In the genomic region with DNA sequence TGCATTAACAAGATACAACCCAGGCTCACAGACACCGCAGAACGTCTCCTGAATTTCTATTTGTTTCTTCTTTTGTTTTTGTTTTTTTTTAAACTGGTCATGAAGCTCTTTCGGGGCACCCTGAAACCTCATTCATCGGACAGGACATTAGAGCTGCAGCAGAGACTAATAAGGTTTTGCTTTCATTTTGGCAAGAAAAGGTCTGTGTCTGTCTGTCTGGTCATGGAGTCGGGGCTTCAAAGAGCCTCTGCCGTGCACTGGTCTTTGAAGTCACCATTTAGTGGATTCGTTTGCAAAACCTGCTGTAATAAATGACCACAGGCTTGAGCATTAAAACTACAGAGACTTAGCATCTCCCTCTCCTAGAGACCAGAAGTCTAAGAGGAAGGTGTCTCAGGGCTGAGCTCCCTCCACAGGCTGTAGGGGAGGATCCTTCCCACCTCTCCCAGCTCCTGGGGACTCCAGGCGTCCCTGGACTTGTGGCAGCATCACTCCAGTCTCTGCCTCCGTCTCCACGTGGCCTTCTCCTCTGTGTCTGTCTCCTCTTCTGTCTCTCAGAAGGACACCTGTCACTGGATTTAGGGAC, we compare ENCODE assay signal across 16 cellular contexts.
DNase-seq lines count a peak whose midpoint lies in the region; ATAC-seq and TF ChIP-seq lines count a peak whose summit lies in the region.
"Had no signal": no experiment of that assay in that cellular context is flagged by ENCODE, and none has a peak within 500 bp of the region (broad histone marks: within the 10 kb centered on the region; RNA-seq: fewer than 3 reads in every experiment).

No MANE protein-coding gene starts in this region.

- peak; percentile 82 for ATAC-seq in HG02763 (IDR thresholded peaks at IDR 0.05; ENCODE audit: unreplicated experiment)
- ATAC-seq in activated naive CD8-positive, alpha-beta T cell treated with anti-CD3 and anti-CD28 coated beads, Interleukin-2, amount 10 ng/mL, durations not matched to agents 7 days and 5 days (ENCODE audit: low read depth), result no peak
- ATAC-seq: right lobe of liver; stimulated activated memory B cell treated with anti-CD40 and anti-IgM and Interleukin-4, amounts not matched to agents 10 μg/mL and 1 μg/mL and 100 μg/mL, for 72 hours had no signal

- H3K27ac Mint-ChIP-seq in activated naive CD4-positive, alpha-beta T cell treated with anti-CD3 and anti-CD28 coated beads, Interleukin-2, amount 10 ng/mL, durations not matched to agents 7 days and 5 days, result peak overlapping the region; percentile 68
- H3K27ac Mint-ChIP-seq in activated naive CD4-positive, alpha-beta T cell treated with anti-CD3 and anti-CD28 coated beads for 36 hours, result no peak overlapping the region
- H3K27ac Mint-ChIP-seq in activated naive CD8-positive, alpha-beta T cell treated with anti-CD3 and anti-CD28 coated beads, Interleukin-2, amount 10 ng/mL, durations not matched to agents 7 days and 5 days, result no peak overlapping the region
- no peak overlapping the region for H3K27ac Mint-ChIP-seq in type B pancreatic cell
- H3K27ac Mint-ChIP-seq in glutamatergic neuron (ENCODE audit: unreplicated experiment), result no peak overlapping the region
- H3K27ac Mint-ChIP-seq: activated CD4-positive, alpha-beta memory T cell treated with anti-CD3 and anti-CD28 coated beads, Interleukin-2, amount 10 ng/mL, durations not matched to agents 7 days and 5 days; stimulated activated memory B cell treated with anti-CD40 and anti-IgM and Interleukin-4, amounts not matched to agents 10 μg/mL and 1 μg/mL and 100 μg/mL, for 72 hours had no signal

- H3K27me3 Mint-ChIP-seq in activated naive CD4-positive, alpha-beta T cell treated with anti-CD3 and anti-CD28 coated beads, Interleukin-2, amount 10 ng/mL, durations not matched to agents 7 days and 5 days, result no peaks in the 10 kb centered on the region
- peaks cover 1% of the 10 kb centered on the region for H3K27me3 Mint-ChIP-seq in activated naive CD4-positive, alpha-beta T cell treated with anti-CD3 and anti-CD28 coated beads for 36 hours (ENCODE audit: low read depth)
- H3K27me3 Mint-ChIP-seq in activated naive CD8-positive, alpha-beta T cell treated with anti-CD3 and anti-CD28 coated beads, Interleukin-2, amount 10 ng/mL, durations not matched to agents 7 days and 5 days, result peaks cover 5% of the 10 kb centered on the region
- H3K27me3 Mint-ChIP-seq in type B pancreatic cell (peaks cover 22% of the 10 kb centered on the region), glutamatergic neuron (ENCODE audit: unreplicated experiment) (no peaks in the 10 kb centered on the region)
- H3K27me3 Mint-ChIP-seq: activated CD4-positive, alpha-beta memory T cell treated with anti-CD3 and anti-CD28 coated beads, Interleukin-2, amount 10 ng/mL, durations not matched to agents 7 days and 5 days; stimulated activated memory B cell treated with anti-CD40 and anti-IgM and Interleukin-4, amounts not matched to agents 10 μg/mL and 1 μg/mL and 100 μg/mL, for 72 hours had no signal

- H3K9me3 Mint-ChIP-seq in activated naive CD4-positive, alpha-beta T cell treated with anti-CD3 and anti-CD28 coated beads, Interleukin-2, amount 10 ng/mL, durations not matched to agents 7 days and 5 days, result no peaks in the 10 kb centered on the region
- H3K9me3 Mint-ChIP-seq in activated naive CD4-positive, alpha-beta T cell treated with anti-CD3 and anti-CD28 coated beads for 36 hours, result no peaks in the 10 kb centered on the region
- H3K9me3 Mint-ChIP-seq in activated naive CD8-positive, alpha-beta T cell treated with anti-CD3 and anti-CD28 coated beads, Interleukin-2, amount 10 ng/mL, durations not matched to agents 7 days and 5 days, result no peaks in the 10 kb centered on the region
- H3K9me3 Mint-ChIP-seq in type B pancreatic cell (no peaks in the 10 kb centered on the region), glutamatergic neuron (ENCODE audit: unreplicated experiment) (peaks cover 2% of the 10 kb centered on the region)
- H3K9me3 Mint-ChIP-seq: IgD-negative memory B cell; stimulated activated memory B cell treated with anti-CD40 and anti-IgM and Interleukin-4, amounts not matched to agents 10 μg/mL and 1 μg/mL and 100 μg/mL, for 72 hours had no signal

- POLR2A ChIA-PET in activated naive CD8-positive, alpha-beta T cell treated with anti-CD3 and anti-CD28 coated beads, Interleukin-2, amount 10 ng/mL, durations not matched to agents 7 days and 5 days (lab: Charles Lee), result no interaction called here

- TF ChIP-seq CTCF in type B pancreatic cell (conservative IDR thresholded peaks at IDR 0.05) (no peak), glutamatergic neuron (IDR thresholded peaks at IDR 0.05; ENCODE audit: partially characterized antibody, unreplicated experiment) (no peak)

- intact Hi-C loops in activated naive CD4-positive, alpha-beta T cell treated with anti-CD3 and anti-CD28 coated beads for 36 hours (cut with micrococcal nuclease), result no loop called here

- peaks cover 3% of the 10 kb centered on the region for H3K4me1 Mint-ChIP-seq in activated naive CD4-positive, alpha-beta T cell treated with anti-CD3 and anti-CD28 coated beads, Interleukin-2, amount 10 ng/mL, durations not matched to agents 7 days and 5 days
- no peaks in the 10 kb centered on the region for H3K4me1 Mint-ChIP-seq in activated naive CD4-positive, alpha-beta T cell treated with anti-CD3 and anti-CD28 coated beads for 36 hours (ENCODE audit: low read depth)
- H3K4me1 Mint-ChIP-seq in activated naive CD8-positive, alpha-beta T cell treated with anti-CD3 and anti-CD28 coated beads, Interleukin-2, amount 10 ng/mL, durations not matched to agents 7 days and 5 days, result peaks cover 2% of the 10 kb centered on the region
- H3K4me1 Mint-ChIP-seq in type B pancreatic cell (ENCODE audit: unreplicated experiment) (peaks cover 5% of the 10 kb centered on the region), glutamatergic neuron (ENCODE audit: low read depth, unreplicated experiment) (peaks cover 3% of the 10 kb centered on the region)
- H3K4me1 Mint-ChIP-seq: activated CD4-positive, alpha-beta memory T cell treated with anti-CD3 and anti-CD28 coated beads, Interleukin-2, amount 10 ng/mL, durations not matched to agents 7 days and 5 days; IgD-negative memory B cell had no signal

- CTCF ChIA-PET in activated naive CD4-positive, alpha-beta T cell treated with anti-CD3 and anti-CD28 coated beads, Interleukin-2, amount 10 ng/mL, durations not matched to agents 7 days and 5 days (lab: Charles Lee), result no interaction called here
- CTCF ChIA-PET in activated naive CD4-positive, alpha-beta T cell treated with anti-CD3 and anti-CD28 coated beads for 36 hours (lab: Charles Lee), result no interaction called here

- no peak for DNase-seq in activated naive CD4-positive, alpha-beta T cell treated with anti-CD3 and anti-CD28 coated beads, Interleukin-2, amount 10 ng/mL, durations not matched to agents 7 days and 5 days
- no peak for DNase-seq in activated naive CD4-positive, alpha-beta T cell treated with anti-CD3 and anti-CD28 coated beads for 36 hours
- no peak for DNase-seq in activated naive CD8-positive, alpha-beta T cell treated with anti-CD3 and anti-CD28 coated beads, Interleukin-2, amount 10 ng/mL, durations not matched to agents 7 days and 5 days
- DNase-seq in type B pancreatic cell (ENCODE audit: extremely low spot score, unreplicated experiment), result peak; percentile 40
- no peak for DNase-seq in NCI-H82 treated with DMSO at 0.1 percent for 48 hours (lab: John Stamatoyannopoulos, UW; ENCODE audit: unreplicated experiment)
- DNase-seq in glutamatergic neuron, result no peak
- DNase-seq in stimulated activated CD4-positive, alpha-beta T cell treated with anti-CD3 and anti-CD28 coated beads, Interleukin-12 subunit alpha, Interleukin-12 subunit beta, amount 100 ng/mL, for 4 hours, result no peak
- DNase-seq: activated CD4-positive, alpha-beta memory T cell treated with anti-CD3 and anti-CD28 coated beads, Interleukin-2, amount 10 ng/mL, durations not matched to agents 7 days and 5 days; activated naive CD4-positive, alpha-beta T cell; effector CD8-positive, alpha-beta T cell; NCI-H1092 treated with DMSO at 0.1 percent for 48 hours; SHP77 treated with DMSO at 0.1 percent for 48 hours had no signal

- H3K4me3 Mint-ChIP-seq in activated naive CD4-positive, alpha-beta T cell treated with anti-CD3 and anti-CD28 coated beads, Interleukin-2, amount 10 ng/mL, durations not matched to agents 7 days and 5 days, result no peak overlapping the region
- no peak overlapping the region for H3K4me3 Mint-ChIP-seq in activated naive CD4-positive, alpha-beta T cell treated with anti-CD3 and anti-CD28 coated beads for 36 hours
- peak overlapping the region; percentile 28 for H3K4me3 Mint-ChIP-seq in activated naive CD8-positive, alpha-beta T cell treated with anti-CD3 and anti-CD28 coated beads, Interleukin-2, amount 10 ng/mL, durations not matched to agents 7 days and 5 days
- H3K4me3 Mint-ChIP-seq in type B pancreatic cell (no peak overlapping the region), glutamatergic neuron (ENCODE audit: unreplicated experiment) (no peak overlapping the region)
- H3K4me3 Mint-ChIP-seq: activated CD4-positive, alpha-beta memory T cell treated with anti-CD3 and anti-CD28 coated beads, Interleukin-2, amount 10 ng/mL, durations not matched to agents 7 days and 5 days; stimulated activated memory B cell treated with anti-CD40 and anti-IgM and Interleukin-4, amounts not matched to agents 10 μg/mL and 1 μg/mL and 100 μg/mL, for 72 hours had no signal

- no peaks in the 10 kb centered on the region for H3K36me3 Mint-ChIP-seq in activated naive CD4-positive, alpha-beta T cell treated with anti-CD3 and anti-CD28 coated beads, Interleukin-2, amount 10 ng/mL, durations not matched to agents 7 days and 5 days
- H3K36me3 Mint-ChIP-seq in activated naive CD4-positive, alpha-beta T cell treated with anti-CD3 and anti-CD28 coated beads for 36 hours (ENCODE audit: low read depth), result no peaks in the 10 kb centered on the region
- no peaks in the 10 kb centered on the region for H3K36me3 Mint-ChIP-seq in activated naive CD8-positive, alpha-beta T cell treated with anti-CD3 and anti-CD28 coated beads, Interleukin-2, amount 10 ng/mL, durations not matched to agents 7 days and 5 days
- H3K36me3 Mint-ChIP-seq in type B pancreatic cell (no peaks in the 10 kb centered on the region), glutamatergic neuron (ENCODE audit: unreplicated experiment) (no peaks in the 10 kb centered on the region)
- H3K36me3 Mint-ChIP-seq: IgD-negative memory B cell; stimulated activated memory B cell treated with anti-CD40 and anti-IgM and Interleukin-4, amounts not matched to agents 10 μg/mL and 1 μg/mL and 100 μg/mL, for 72 hours had no signal
